Comparison of ENCODE assay signal across 8 cellular contexts in the genomic region with DNA sequence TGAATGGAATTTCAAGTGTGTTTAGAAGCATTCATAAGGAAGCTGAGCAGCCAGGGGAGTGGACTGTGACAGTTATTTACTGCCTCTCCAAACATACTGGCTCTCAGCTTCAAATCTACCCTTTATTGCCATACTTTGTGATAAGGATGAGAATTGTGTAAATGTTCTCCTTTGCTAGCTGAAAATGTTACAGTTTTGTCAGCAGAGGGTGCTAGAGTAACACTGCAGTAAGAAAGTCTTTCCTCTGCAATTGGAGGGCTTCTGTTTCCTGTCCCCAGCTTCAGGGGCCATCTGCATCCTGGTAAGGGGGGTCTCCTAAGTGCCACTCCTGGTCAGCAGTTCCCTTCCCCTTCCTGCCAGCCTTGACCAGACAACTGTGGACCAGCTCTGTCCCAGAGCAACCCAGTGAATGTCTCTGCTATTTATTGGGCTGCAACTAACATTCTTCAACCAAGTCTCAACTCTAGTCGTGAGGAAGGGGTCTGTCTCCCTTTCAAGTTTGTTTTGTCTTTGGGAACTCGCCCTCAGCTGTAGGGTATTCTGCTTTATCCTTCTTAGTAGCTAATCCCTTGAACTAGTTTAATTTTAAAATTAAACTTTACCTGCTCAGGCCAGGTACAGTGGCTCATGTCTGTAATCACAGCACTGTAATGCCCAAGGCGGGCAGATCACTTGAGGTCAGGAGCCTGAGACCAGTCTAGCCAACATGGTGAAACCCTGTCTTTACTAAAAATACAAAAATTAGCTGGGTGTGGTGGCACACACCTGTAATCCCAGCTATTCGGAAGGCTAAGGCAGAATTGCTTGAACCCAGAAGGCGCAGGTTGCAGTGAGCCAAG.
DNase-seq lines count a peak whose midpoint lies in the region; ATAC-seq and TF ChIP-seq lines count a peak whose summit lies in the region.

No MANE protein-coding gene starts in this region.

- TF ChIP-seq CTCF in astrocyte of the spinal cord (IDR thresholded peaks at IDR 0.05; ENCODE audit: low read depth, low read length) = peak; percentile 89

- H3K4me3 ChIP-seq in astrocyte of the spinal cord (ENCODE audit: low read depth, low read length) (no peak overlapping the region), skeletal muscle cell (ENCODE audit: low read depth, low read length) (no peak overlapping the region)

- in situ Hi-C loops in astrocyte of the spinal cord (cut with HindIII; ENCODE audit: low sequenced_read_pairs) = no loop called here

- ATAC-seq in HG02798 (IDR thresholded peaks at IDR 0.05; ENCODE audit: poor library complexity, unreplicated experiment) = peak; percentile 51

- peak; percentile 67 for DNase-seq in activated CD8-positive, alpha-beta memory T cell treated with anti-CD3 and anti-CD28 coated beads for 24 hours
- DNase-seq in activated CD8-positive, alpha-beta memory T cell treated with anti-CD3 and anti-CD28 coated beads, Interleukin-2, amount 50 U/mL, for 4 hours = no peak
- DNase-seq in NCI-H82 treated with DMSO at 0.1 percent for 48 hours (lab: John Stamatoyannopoulos, UW; ENCODE audit: unreplicated experiment) (peak; percentile 32), astrocyte of the spinal cord (ENCODE audit: low read depth, low spot score) (peak; percentile 56), iPS DF 19.7 (ENCODE audit: low read depth, low spot score) (peak; percentile 47), skeletal muscle cell (ENCODE audit: low read depth) (peak; percentile 15), NCI-H1930 (lab: John Stamatoyannopoulos, UW) (no peak)

Comparison
In these comparisons a context has a peak if more than half of its experiments do, and no peak if none do; other contexts are left out.
1. DNase-seq: peak in activated CD8-positive, alpha-beta memory T cell treated with anti-CD3 and anti-CD28 coated beads for 24 hours (single experiment), NCI-H82 treated with DMSO at 0.1 percent for 48 hours (single experiment), astrocyte of the spinal cord (single experiment), iPS DF 19.7 (single experiment) and skeletal muscle cell (single experiment); none in activated CD8-positive, alpha-beta memory T cell treated with anti-CD3 and anti-CD28 coated beads, Interleukin-2, amount 50 U/mL, for 4 hours (single experiment) and NCI-H1930 (0 of 2).